In genomic region chr6:109695468-109695867, GRCh38 we compare ENCODE assay signal across 15 cellular contexts. TPM values are rescaled to one million over a fixed set of nuclear protein-coding genes. Genes with fewer than 3 reads are reported as not detected.
A peak's percentile ranks its signal among the peaks of the same experiment; 100 is the strongest.
DNase-seq lines count a peak whose midpoint lies in the region; ATAC-seq and TF ChIP-seq lines count a peak whose summit lies in the region.
"Had no signal": no experiment of that assay in that cellular context is flagged by ENCODE, and none has a peak within 500 bp of the region (broad histone marks: within the 10 kb centered on the region; RNA-seq: fewer than 3 reads in every experiment).

No MANE protein-coding gene starts in this region.

- H3K4me1 Mint-ChIP-seq in activated naive CD4-positive, alpha-beta T cell treated with anti-CD3 and anti-CD28 coated beads for 36 hours (ENCODE audit: low read depth) = peaks cover 7% of the 10 kb centered on the region
- H3K4me1 Mint-ChIP-seq in neural crest cell = peaks cover 23% of the 10 kb centered on the region

- intact Hi-C loops in activated naive CD4-positive, alpha-beta T cell treated with anti-CD3 and anti-CD28 coated beads for 36 hours (cut with micrococcal nuclease) = loop anchor here (1.0 to 10.0 kb wide), 3 partner anchors 99 to 1249 kb away; no protein-coding TSS in a partner anchor

- peak; percentile 55 for DNase-seq in activated naive CD4-positive, alpha-beta T cell treated with anti-CD3 and anti-CD28 coated beads for 36 hours
- DNase-seq in activated naive CD4-positive, alpha-beta T cell treated with anti-CD3 and anti-CD28 coated beads, Interleukin-2, amount 50 U/mL, for 72 hours (ENCODE audit: low spot score in 2 of 2) = no peak
- DNase-seq in HT-29 (ENCODE audit: low spot score) (peak; percentile 38), SW480 (ENCODE audit: low spot score) (peak; percentile 17), neural crest cell (ENCODE audit: low read depth, low spot score) (no peak), HuH-7 (ENCODE audit: low spot score) (no peak), NCI-H2107 (lab: John Stamatoyannopoulos, UW) (no peak)
- DNase-seq: foreskin fibroblast; NCI-H187 treated with DMSO at 0.1 percent for 48 hours; spleen; stimulated activated CD8-positive, alpha-beta memory T cell treated with anti-CD3 and anti-CD28 coated beads, Interleukin-4, amount 100 ng/mL, for 48 hours had no signal

- H3K27ac Mint-ChIP-seq in activated naive CD4-positive, alpha-beta T cell treated with anti-CD3 and anti-CD28 coated beads for 36 hours = no peak overlapping the region
- H3K27ac Mint-ChIP-seq in activated naive CD4-positive, alpha-beta T cell treated with anti-CD3 and anti-CD28 coated beads, Interleukin-2, amount 50 U/mL, for 72 hours = no peak overlapping the region
- no peak overlapping the region for H3K27ac Mint-ChIP-seq in neural crest cell (ENCODE audit: unreplicated experiment)
- H3K27ac Mint-ChIP-seq: CD14-positive monocyte; natural killer cell treated with Interleukin-12 subunit alpha and Interleukin-12 subunit beta and Interleukin-15 and Interleukin-18, amount 100 ng/mL, for 72 hours had no signal

- no peak overlapping the region for H3K4me3 Mint-ChIP-seq in activated naive CD4-positive, alpha-beta T cell treated with anti-CD3 and anti-CD28 coated beads for 36 hours
- H3K4me3 Mint-ChIP-seq in neural crest cell = no peak overlapping the region
- H3K4me3 Mint-ChIP-seq: CD14-positive monocyte; natural killer cell treated with Interleukin-12 subunit alpha and Interleukin-12 subunit beta and Interleukin-15 and Interleukin-18, amount 100 ng/mL, for 72 hours had no signal

- CTCF ChIA-PET in activated naive CD4-positive, alpha-beta T cell treated with anti-CD3 and anti-CD28 coated beads for 36 hours (lab: Charles Lee) = interaction anchor here (0.7 kb wide), 2 partner anchors 223 to 313 kb away, joined by 3 read pairs; no protein-coding TSS in a partner anchor

- peak; percentile 18 for TF ChIP-seq CTCF in neural crest cell (conservative IDR thresholded peaks at IDR 0.05)

- ATAC-seq in activated naive CD4-positive, alpha-beta T cell treated with anti-CD3 and anti-CD28 coated beads, Interleukin-2, amount 50 U/mL, for 72 hours = no peak
- ATAC-seq in GM19351 (IDR thresholded peaks at IDR 0.05; ENCODE audit: unreplicated experiment) = no peak
- ATAC-seq: activated CD4-positive, CD25-positive, alpha-beta regulatory T cell treated with anti-CD3 and anti-CD28 coated beads, Interleukin-2, amount 50 U/mL, for 24 hours; natural killer cell treated with Interleukin-12 subunit alpha and Interleukin-12 subunit beta and Interleukin-15 and Interleukin-18, amount 100 ng/mL, for 72 hours had no signal

- no peaks in the 10 kb centered on the region for H3K27me3 Mint-ChIP-seq in activated naive CD4-positive, alpha-beta T cell treated with anti-CD3 and anti-CD28 coated beads for 36 hours (ENCODE audit: low read depth)
- peaks cover 4% of the 10 kb centered on the region for H3K27me3 Mint-ChIP-seq in neural crest cell (ENCODE audit: low read depth)
- H3K27me3 Mint-ChIP-seq: natural killer cell treated with Interleukin-12 subunit alpha and Interleukin-12 subunit beta and Interleukin-15 and Interleukin-18, amount 100 ng/mL, for 72 hours had no signal

- peaks cover 10% of the 10 kb centered on the region for H3K36me3 Mint-ChIP-seq in activated naive CD4-positive, alpha-beta T cell treated with anti-CD3 and anti-CD28 coated beads for 36 hours (ENCODE audit: low read depth)
- peaks cover 10 to 12% of the 10 kb centered on the region in 2 donors for H3K36me3 Mint-ChIP-seq in activated naive CD4-positive, alpha-beta T cell treated with anti-CD3 and anti-CD28 coated beads, Interleukin-2, amount 50 U/mL, for 72 hours
- H3K36me3 Mint-ChIP-seq in neural crest cell (ENCODE audit: low read depth) = peaks cover 6% of the 10 kb centered on the region

- H3K9me3 Mint-ChIP-seq in activated naive CD4-positive, alpha-beta T cell treated with anti-CD3 and anti-CD28 coated beads for 36 hours = no peaks in the 10 kb centered on the region
- H3K9me3 Mint-ChIP-seq in activated naive CD4-positive, alpha-beta T cell treated with anti-CD3 and anti-CD28 coated beads, Interleukin-2, amount 50 U/mL, for 72 hours = no peaks in the 10 kb centered on the region
- peaks cover 4% of the 10 kb centered on the region for H3K9me3 Mint-ChIP-seq in neural crest cell
- H3K9me3 Mint-ChIP-seq: natural killer cell treated with Interleukin-12 subunit alpha and Interleukin-12 subunit beta and Interleukin-15 and Interleukin-18, amount 100 ng/mL, for 72 hours had no signal

RNA-seq across cellular contexts. Expression of gene FIG4, which starts 4.4 kb away (rescaled TPM):
- total RNA-seq in activated naive CD4-positive, alpha-beta T cell treated with anti-CD3 and anti-CD28 coated beads for 36 hours = 10 to 100 TPM; 14.0 to 16.4 TPM
- total RNA-seq in activated naive CD4-positive, alpha-beta T cell treated with anti-CD3 and anti-CD28 coated beads, Interleukin-2, amount 50 U/mL, for 72 hours = 10 to 100 TPM; 19.8 to 20.2 TPM
- total RNA-seq in HT-29 (2014; rRNA removed; shearing (Covaris generic)) = 6.5 and 6.6 TPM in 2 replicates
- 12.7 and 14.7 TPM in 2 replicates for total RNA-seq in neural crest cell

RNA-seq across cellular contexts. Expression of gene AK9, which starts 4.5 kb away (rescaled TPM):
- 1 to 10 TPM; 1.7 TPM for total RNA-seq in activated naive CD4-positive, alpha-beta T cell treated with anti-CD3 and anti-CD28 coated beads for 36 hours
- 1 to 10 TPM; 1.5 to 3.8 TPM for total RNA-seq in activated naive CD4-positive, alpha-beta T cell treated with anti-CD3 and anti-CD28 coated beads, Interleukin-2, amount 50 U/mL, for 72 hours
- total RNA-seq in HT-29 (2014; rRNA removed; shearing (Covaris generic)) = 1.5 and 2.1 TPM in 2 replicates
- 4.8 and 6.0 TPM in 2 replicates for total RNA-seq in neural crest cell

Comparison
In these comparisons a context has a peak if more than half of its experiments do, and no peak if none do; other contexts are left out.
1. DNase-seq: peak in activated naive CD4-positive, alpha-beta T cell treated with anti-CD3 and anti-CD28 coated beads for 36 hours (single experiment), HT-29 (single experiment) and SW480 (single experiment); none in activated naive CD4-positive, alpha-beta T cell treated with anti-CD3 and anti-CD28 coated beads, Interleukin-2, amount 50 U/mL, for 72 hours (0 of 2), neural crest cell (single experiment), HuH-7 (single experiment) and NCI-H2107 (single experiment).